31 cellular contexts compared by ENCODE assay signal in the genomic region with DNA sequence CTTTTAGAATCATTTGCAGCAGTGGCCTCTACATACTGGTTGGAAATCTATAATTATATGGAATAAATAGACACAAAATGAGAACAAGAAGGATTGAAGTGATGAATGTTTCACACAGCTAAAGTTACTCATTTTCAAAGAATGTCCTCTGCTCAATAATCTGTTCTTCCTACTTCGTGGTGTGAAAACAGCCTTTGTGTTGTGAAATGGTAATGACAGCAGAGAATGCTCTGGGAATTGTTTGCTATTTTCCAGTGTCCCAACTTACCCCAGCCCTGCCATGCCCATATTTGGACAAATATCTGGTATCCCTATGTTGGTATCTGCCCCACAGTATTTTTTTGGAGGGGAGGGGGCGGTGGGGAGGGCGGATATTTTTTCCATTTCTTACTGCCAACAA.
DNase-seq lines count a peak whose midpoint lies in the region; ATAC-seq and TF ChIP-seq lines count a peak whose summit lies in the region.
"Had no signal": no experiment of that assay in that cellular context is flagged by ENCODE, and none has a peak within 500 bp of the region (broad histone marks: within the 10 kb centered on the region; RNA-seq: fewer than 3 reads in every experiment).

No MANE protein-coding gene starts in this region.

- no peak overlapping the region for H3K14ac ChIP-seq in H9 (ENCODE audit: insufficient read depth, low read length)

- TF ChIP-seq EP300 in esophagus muscularis mucosa (IDR thresholded peaks at IDR 0.05) = no peak

- DNase-seq in cardiac muscle cell (ENCODE audit: low read depth in 1 of 2, low spot score in 1 of 2) = peak in 1 of 2 donors; percentile 60
- no peak for DNase-seq in left ventricle myocardium inferior
- no peak for DNase-seq in esophagus muscularis mucosa (ENCODE audit: extremely low spot score)
- no peak for DNase-seq in nephron progenitor cell
- no peak for DNase-seq in type B pancreatic cell (ENCODE audit: extremely low spot score, unreplicated experiment)
- no peak for DNase-seq in HuH-7 (ENCODE audit: low spot score)
- no peak for DNase-seq in H9
- DNase-seq: 8988T; activated CD4-positive, alpha-beta T cell treated with anti-CD3 and anti-CD28 coated beads for 36 hours; activated CD8-positive, alpha-beta T cell treated with anti-CD3 and anti-CD28 coated beads for 36 hours; activated effector memory CD4-positive, alpha-beta T cell treated with Interleukin-2 at 50 U/mL for 16 hours; AML-193; anterior cingulate cortex; CD4-positive, alpha-beta T cell; mesenchymal stem cell; NCI-H146; NCI-H2107; NCI-H446; NCI-H774; nucleus accumbens; Peyer's patch; psoas muscle; SIG-M5 had no signal

- H3K27ac ChIP-seq in cardiac muscle cell (peak overlapping the region; percentile 26), left ventricle myocardium inferior (replicated peaks) (no peak overlapping the region), esophagus muscularis mucosa (replicated peaks in 1 of 4) (peak overlapping the region; percentile 38 to 72 (median 64)), H9 (ENCODE audit: insufficient read length, low read depth, low read length) (no peak overlapping the region)
- H3K27ac ChIP-seq: psoas muscle had no signal

- H3K18ac ChIP-seq in H9 (ENCODE audit: insufficient read length, low read depth, low read length) = no peak overlapping the region

- no peaks in the 10 kb centered on the region for H3K23me2 ChIP-seq in H9 (ENCODE audit: insufficient read length, low read depth, low read length, poor library complexity, severe bottlenecking)

- no peak for ATAC-seq in HG03159 (IDR thresholded peaks at IDR 0.05; ENCODE audit: unreplicated experiment)
- ATAC-seq: activated CD4-positive, alpha-beta T cell treated with anti-CD3 and anti-CD28 coated beads for 36 hours; activated CD8-positive, alpha-beta T cell treated with anti-CD3 and anti-CD28 coated beads for 36 hours; activated naive CD4-positive, alpha-beta T cell treated with anti-CD3 and anti-CD28 coated beads, Interleukin-2, amount 50 U/mL, for 72 hours; HCT116; left lobe of liver had no signal

- no peak overlapping the region for H4K91ac ChIP-seq in H9 (ENCODE audit: insufficient read length, low read depth, low read length)

- H2BK20ac ChIP-seq in H9 (ENCODE audit: low read depth, low read length, poor library complexity, severe bottlenecking) = no peak overlapping the region

- H3K4me1 ChIP-seq in cardiac muscle cell (ENCODE audit: low read depth) (peaks cover 48% of the 10 kb centered on the region), left ventricle myocardium inferior (peaks cover 59% of the 10 kb centered on the region), esophagus muscularis mucosa (peaks cover 42 to 71% (median 63%) of the 10 kb centered on the region in 4 donors), H9 (ENCODE audit: insufficient read depth, low read length) (peaks cover 6% of the 10 kb centered on the region; the same call in 1 of the 2 replicates)

- H3K79me1 ChIP-seq in H9 (ENCODE audit: insufficient read depth, low read depth, low read length, poor library complexity, severe bottlenecking) = no peaks in the 10 kb centered on the region

- H3T11ph ChIP-seq in H9 (ENCODE audit: low read length) = no peak overlapping the region

- no peak overlapping the region for H2BK15ac ChIP-seq in H9 (ENCODE audit: low read depth, low read length)

- no peak overlapping the region for H2BK120ac ChIP-seq in H9 (ENCODE audit: low read depth, low read length, poor library complexity, severe bottlenecking)

- H3K27me3 ChIP-seq in cardiac muscle cell (no peaks in the 10 kb centered on the region), left ventricle myocardium inferior (ENCODE audit: low read depth) (no peaks in the 10 kb centered on the region), esophagus muscularis mucosa (no peaks in the 10 kb centered on the region), H9 (ENCODE audit: insufficient read depth, low read length) (no peaks in the 10 kb centered on the region)
- H3K27me3 ChIP-seq: Peyer's patch had no signal

- TF ChIP-seq POLR2A in esophagus muscularis mucosa (IDR thresholded peaks at IDR 0.05; ENCODE audit: low read depth) = no peak

- no peak overlapping the region for H2BK12ac ChIP-seq in H9 (ENCODE audit: insufficient read length, low read depth, low read length)

- H3K27me3 Mint-ChIP-seq in nephron progenitor cell (ENCODE audit: low read depth, poor library complexity) (no peaks in the 10 kb centered on the region), type B pancreatic cell (no peaks in the 10 kb centered on the region), H9 (ENCODE audit: low read depth) (no peaks in the 10 kb centered on the region; the same call in 1 of the 2 replicates)
- H3K27me3 Mint-ChIP-seq: stimulated activated memory B cell treated with anti-CD40 and anti-IgM and Interleukin-4, amounts not matched to agents 10 μg/mL and 1 μg/mL and 100 μg/mL, for 72 hours had no signal

- H3K56ac ChIP-seq in H9 (ENCODE audit: insufficient read length, low read depth, low read length) = no peak overlapping the region

- no peak overlapping the region for H4K8ac ChIP-seq in H9 (replicated peaks; ENCODE audit: insufficient read length, low read depth, low read length)

- no peak overlapping the region for H2BK5ac ChIP-seq in H9 (ENCODE audit: insufficient read length, low read length)

- H4K20me1 ChIP-seq in H9 (ENCODE audit: control insufficient read depth, insufficient read depth, insufficient read length) = peaks cover 2% of the 10 kb centered on the region

- no peak overlapping the region for H3K4me3 Mint-ChIP-seq in nephron progenitor cell
- H3K4me3 Mint-ChIP-seq in type B pancreatic cell = no peak overlapping the region
- no peak overlapping the region for H3K4me3 Mint-ChIP-seq in H9
- H3K4me3 Mint-ChIP-seq: activated CD4-positive, alpha-beta T cell treated with anti-CD3 and anti-CD28 coated beads for 36 hours; activated CD8-positive, alpha-beta T cell treated with anti-CD3 and anti-CD28 coated beads for 36 hours; CD4-positive, alpha-beta T cell; IgD-negative memory B cell; stimulated activated memory B cell treated with anti-CD40 and anti-IgM and Interleukin-4, amounts not matched to agents 10 μg/mL and 1 μg/mL and 100 μg/mL, for 72 hours; T-helper 2 cell treated with Interferon-gamma antibody and Interleukin-4, amounts not matched to agents 5 μg/mL and 100 μg/mL, for 36 hours had no signal

- H3K23ac ChIP-seq in H9 (ENCODE audit: insufficient read length, low read depth, low read length) = no peak overlapping the region

- H3K9me3 Mint-ChIP-seq in nephron progenitor cell (no peaks in the 10 kb centered on the region), type B pancreatic cell (no peaks in the 10 kb centered on the region), H9 (no peaks in the 10 kb centered on the region)
- H3K9me3 Mint-ChIP-seq: activated CD8-positive, alpha-beta T cell treated with anti-CD3 and anti-CD28 coated beads for 36 hours; activated naive CD4-positive, alpha-beta T cell treated with anti-CD3 and anti-CD28 coated beads, Interleukin-2, amount 50 U/mL, for 72 hours; CD4-positive, alpha-beta T cell; IgD-negative memory B cell; stimulated activated memory B cell treated with anti-CD40 and anti-IgM and Interleukin-4, amounts not matched to agents 10 μg/mL and 1 μg/mL and 100 μg/mL, for 72 hours; T-helper 2 cell treated with Interferon-gamma antibody and Interleukin-4, amounts not matched to agents 5 μg/mL and 100 μg/mL, for 36 hours had no signal

- TF ChIP-seq CTCF in cardiac muscle cell (IDR thresholded peaks at IDR 0.05; ENCODE audit: low read depth, low read length) (no peak), left ventricle myocardium inferior (IDR thresholded peaks at IDR 0.05; ENCODE audit: borderline replicate concordance) (no peak), esophagus muscularis mucosa (IDR thresholded peaks at IDR 0.05) (no peak), nephron progenitor cell (IDR thresholded peaks at IDR 0.05) (no peak), type B pancreatic cell (conservative IDR thresholded peaks at IDR 0.05) (no peak), H9 (conservative IDR thresholded peaks at IDR 0.05) (no peak)

- H3K4me3 ChIP-seq in cardiac muscle cell (no peak overlapping the region), left ventricle myocardium inferior (no peak overlapping the region), esophagus muscularis mucosa (no peak overlapping the region)
- H3K4me3 ChIP-seq: Peyer's patch, psoas muscle, skin epidermis had no signal

- 76% methylated on average over 3 of the region's 3 CpGs for WGBS in esophagus muscularis mucosa
- WGBS in H9 (ENCODE audit: extremely low coverage, insufficient read length, low lambda C conversion rate) = no CpG with 5 or more reads among the region's 3 CpGs

- H4K5ac ChIP-seq in H9 (ENCODE audit: insufficient read length, low read depth, low read length) = no peak overlapping the region

- H3K4me1 Mint-ChIP-seq in nephron progenitor cell (peaks cover 87% of the 10 kb centered on the region), type B pancreatic cell (ENCODE audit: unreplicated experiment) (peaks cover 62% of the 10 kb centered on the region), H9 (peaks cover 34 to 36% of the 10 kb centered on the region in 2 experiments)
- H3K4me1 Mint-ChIP-seq: activated CD4-positive, alpha-beta T cell treated with anti-CD3 and anti-CD28 coated beads for 36 hours; IgD-negative memory B cell; stimulated activated memory B cell treated with anti-CD40 and anti-IgM and Interleukin-4, amounts not matched to agents 10 μg/mL and 1 μg/mL and 100 μg/mL, for 72 hours had no signal

- H2AFZ ChIP-seq in H9 (ENCODE audit: low read length) = no peak overlapping the region

- no peak overlapping the region for H3K9ac ChIP-seq in H9 (ENCODE audit: extremely low read depth, insufficient read length, low read length)

- no peaks in the 10 kb centered on the region for H3K79me2 ChIP-seq in H9 (ENCODE audit: insufficient read depth, low read length)

- no peak overlapping the region for H3K4ac ChIP-seq in H9 (ENCODE audit: low read depth, low read length)

- intact Hi-C loops in left ventricle myocardium inferior (cut with micrococcal nuclease) = no loop called here
- intact Hi-C loops in esophagus muscularis mucosa (cut with DNase I) = loop anchor here (10.0 kb wide), 1 partner anchor 108 kb away; no protein-coding TSS in a partner anchor

- H3K27ac Mint-ChIP-seq in nephron progenitor cell = peak overlapping the region; percentile 88
- H3K27ac Mint-ChIP-seq in type B pancreatic cell = peak overlapping the region; percentile 73
- no peak overlapping the region for H3K27ac Mint-ChIP-seq in H9
- H3K27ac Mint-ChIP-seq: activated CD4-positive, alpha-beta T cell treated with anti-CD3 and anti-CD28 coated beads for 36 hours; activated CD8-positive, alpha-beta T cell treated with anti-CD3 and anti-CD28 coated beads for 36 hours; activated naive CD4-positive, alpha-beta T cell treated with anti-CD3 and anti-CD28 coated beads, Interleukin-2, amount 50 U/mL, for 72 hours; CD4-positive, alpha-beta T cell; IgD-negative memory B cell; stimulated activated memory B cell treated with anti-CD40 and anti-IgM and Interleukin-4, amounts not matched to agents 10 μg/mL and 1 μg/mL and 100 μg/mL, for 72 hours; T-helper 2 cell treated with Interferon-gamma antibody and Interleukin-4, amounts not matched to agents 5 μg/mL and 100 μg/mL, for 36 hours had no signal

- H3K9me3 ChIP-seq in cardiac muscle cell (ENCODE audit: low read depth) = no peaks in the 10 kb centered on the region
- H3K9me3 ChIP-seq in left ventricle myocardium inferior (replicated peaks) = no peaks in the 10 kb centered on the region
- H3K9me3 ChIP-seq in esophagus muscularis mucosa = no peaks in the 10 kb centered on the region
- H3K9me3 ChIP-seq in H9 (ENCODE audit: control insufficient read depth, low read depth, low read length) = no peaks in the 10 kb centered on the region
- H3K9me3 ChIP-seq: Peyer's patch, psoas muscle had no signal

- no peak overlapping the region for H2AK5ac ChIP-seq in H9 (ENCODE audit: insufficient read length, low read length)

- no peaks in the 10 kb centered on the region for H3K36me3 ChIP-seq in cardiac muscle cell
- no peaks in the 10 kb centered on the region for H3K36me3 ChIP-seq in left ventricle myocardium inferior
- peaks cover 0 to 9% (median 0%) of the 10 kb centered on the region in 4 donors for H3K36me3 ChIP-seq in esophagus muscularis mucosa
- H3K36me3 ChIP-seq: Peyer's patch had no signal

- H3K4me2 ChIP-seq in H9 (ENCODE audit: insufficient read depth, insufficient read length, low read length) = no peak overlapping the region

- H3K36me3 Mint-ChIP-seq in nephron progenitor cell (ENCODE audit: low read depth) (peaks cover 51% of the 10 kb centered on the region), type B pancreatic cell (peaks cover 28% of the 10 kb centered on the region), H9 (ENCODE audit: insufficient read depth in 1 of 3, low read depth in 3 of 3) (peaks cover 0 to 9% (median 0%) of the 10 kb centered on the region in 3 experiments; a peak in 2 of 7 replicates)
- H3K36me3 Mint-ChIP-seq: activated naive CD4-positive, alpha-beta T cell treated with anti-CD3 and anti-CD28 coated beads, Interleukin-2, amount 50 U/mL, for 72 hours; IgD-negative memory B cell; stimulated activated memory B cell treated with anti-CD40 and anti-IgM and Interleukin-4, amounts not matched to agents 10 μg/mL and 1 μg/mL and 100 μg/mL, for 72 hours had no signal

Comparison
In these comparisons a context has a peak if more than half of its experiments do, and no peak if none do; other contexts are left out.
1. H3K27ac ChIP-seq: peak in cardiac muscle cell (single experiment) and esophagus muscularis mucosa (4 of 4); none in left ventricle myocardium inferior (single experiment) and H9 (single experiment).
2. H3K27ac Mint-ChIP-seq: peak in nephron progenitor cell (single experiment) and type B pancreatic cell (single experiment); none in H9 (0 of 3).